ENCODE assay signal across 12 cellular contexts in genomic region chr17:61286449-61286848, GRCh38.
"Had no signal": no experiment of that assay in that cellular context is flagged by ENCODE, and none has a peak within 500 bp of the region (broad histone marks: within the 10 kb centered on the region; RNA-seq: fewer than 3 reads in every experiment).

No MANE protein-coding gene starts in this region.

- H3K9me3 ChIP-seq: ovary, tibial artery, vagina had no signal

- H3K27ac Mint-ChIP-seq: activated CD4-positive, alpha-beta T cell treated with anti-CD3 and anti-CD28 coated beads, Interleukin-2, amount 10 ng/mL, durations not matched to agents 24 days and 14 days; stimulated activated memory B cell treated with anti-CD40 and anti-IgM and Interleukin-4, amounts not matched to agents 10 μg/mL and 1 μg/mL and 100 μg/mL, for 72 hours had no signal

- H3K27me3 ChIP-seq: ovary, tibial artery, vagina had no signal

- H3K4me3 ChIP-seq: coronary artery, ovary, tibial artery, vagina had no signal

- H3K4me3 Mint-ChIP-seq: activated CD4-positive, alpha-beta T cell treated with anti-CD3 and anti-CD28 coated beads, Interleukin-2, amount 10 ng/mL, durations not matched to agents 24 days and 14 days; stimulated activated memory B cell treated with anti-CD40 and anti-IgM and Interleukin-4, amounts not matched to agents 10 μg/mL and 1 μg/mL and 100 μg/mL, for 72 hours had no signal

- DNase-seq: activated CD4-positive, alpha-beta T cell treated with anti-CD3 and anti-CD28 coated beads, Interleukin-2, amount 10 ng/mL, durations not matched to agents 24 days and 14 days; activated naive CD4-positive, alpha-beta T cell treated with Interleukin-2 at 50 U/mL for 16 hours; central memory CD4-positive, alpha-beta T cell; effector CD8-positive, alpha-beta T cell; ovary; retina; small intestine; T-helper 1 cell; tibial artery had no signal

- ATAC-seq: stimulated activated memory B cell treated with anti-CD40 and anti-IgM and Interleukin-4, amounts not matched to agents 10 μg/mL and 1 μg/mL and 100 μg/mL, for 72 hours had no signal

- H3K9me3 Mint-ChIP-seq: activated CD4-positive, alpha-beta T cell treated with anti-CD3 and anti-CD28 coated beads, Interleukin-2, amount 10 ng/mL, durations not matched to agents 24 days and 14 days; stimulated activated memory B cell treated with anti-CD40 and anti-IgM and Interleukin-4, amounts not matched to agents 10 μg/mL and 1 μg/mL and 100 μg/mL, for 72 hours had no signal

- H3K27ac ChIP-seq: coronary artery, ovary, vagina had no signal

- H3K36me3 ChIP-seq: ovary, tibial artery, vagina had no signal

- H3K4me1 Mint-ChIP-seq: stimulated activated memory B cell treated with anti-CD40 and anti-IgM and Interleukin-4, amounts not matched to agents 10 μg/mL and 1 μg/mL and 100 μg/mL, for 72 hours had no signal

- H3K27me3 Mint-ChIP-seq: activated CD4-positive, alpha-beta T cell treated with anti-CD3 and anti-CD28 coated beads, Interleukin-2, amount 10 ng/mL, durations not matched to agents 24 days and 14 days; stimulated activated memory B cell treated with anti-CD40 and anti-IgM and Interleukin-4, amounts not matched to agents 10 μg/mL and 1 μg/mL and 100 μg/mL, for 72 hours had no signal
